Comparison of ENCODE assay signal across 17 cellular contexts in genomic region chr17:41504126-41504977, GRCh38. TPM values are rescaled to one million over a fixed set of nuclear protein-coding genes. Genes with fewer than 3 reads are reported as not detected.
"Had no signal": no experiment of that assay in that cellular context is flagged by ENCODE, and none has a peak within 500 bp of the region (broad histone marks: within the 10 kb centered on the region; RNA-seq: fewer than 3 reads in every experiment).

No MANE protein-coding gene starts in this region.

- H3K9me3 Mint-ChIP-seq: activated B cell treated with CpG ODN at 0.5 μM for 24 hours; activated CD4-positive, alpha-beta T cell treated with anti-CD3 and anti-CD28 coated beads, Interleukin-2, amount 10 ng/mL, durations not matched to agents 24 days and 14 days; activated naive CD8-positive, alpha-beta T cell treated with anti-CD3 and anti-CD28 coated beads, Interleukin-2, amount 50 U/mL, for 24 hours; neural crest cell had no signal

- H3K27ac Mint-ChIP-seq: activated B cell treated with CpG ODN at 0.5 μM for 24 hours; activated CD4-positive, alpha-beta T cell treated with anti-CD3 and anti-CD28 coated beads, Interleukin-2, amount 10 ng/mL, durations not matched to agents 24 days and 14 days; activated naive CD8-positive, alpha-beta T cell treated with anti-CD3 and anti-CD28 coated beads, Interleukin-2, amount 50 U/mL, for 24 hours had no signal

- H3K27me3 Mint-ChIP-seq: activated CD4-positive, alpha-beta T cell treated with anti-CD3 and anti-CD28 coated beads, Interleukin-2, amount 10 ng/mL, durations not matched to agents 24 days and 14 days had no signal

- H3K27ac ChIP-seq: cardiac muscle cell, gastroesophageal sphincter, pancreas, suprapubic skin had no signal

- ATAC-seq: activated naive CD8-positive, alpha-beta T cell treated with anti-CD3 and anti-CD28 coated beads, Interleukin-2, amount 50 U/mL, for 24 hours; gastroesophageal sphincter; left ventricle myocardium superior; pancreas had no signal

- DNase-seq: activated B cell treated with CpG ODN at 0.5 μM for 24 hours; activated CD4-positive, alpha-beta T cell treated with anti-CD3 and anti-CD28 coated beads, Interleukin-2, amount 10 ng/mL, durations not matched to agents 24 days and 14 days; activated CD8-positive, alpha-beta memory T cell treated with anti-CD3 and anti-CD28 coated beads for 24 hours; activated naive CD4-positive, alpha-beta T cell treated with Interleukin-2 at 50 U/mL for 16 hours; activated naive CD8-positive, alpha-beta T cell treated with anti-CD3 and anti-CD28 coated beads, Interleukin-2, amount 50 U/mL, for 24 hours; kidney; left ventricle myocardium superior; mesendoderm; stimulated activated CD4-positive, alpha-beta T cell treated with anti-CD3 and anti-CD28 coated beads, Interleukin-2, amount 100 ng/mL, for 48 hours; stimulated activated naive CD4-positive, alpha-beta T cell treated with Interleukin-2 at 50 U/mL for 16 hours; T-helper 2 cell had no signal

- H3K4me3 Mint-ChIP-seq: activated B cell treated with CpG ODN at 0.5 μM for 24 hours; activated CD4-positive, alpha-beta T cell treated with anti-CD3 and anti-CD28 coated beads, Interleukin-2, amount 10 ng/mL, durations not matched to agents 24 days and 14 days; activated naive CD8-positive, alpha-beta T cell treated with anti-CD3 and anti-CD28 coated beads, Interleukin-2, amount 50 U/mL, for 24 hours; neural crest cell had no signal

- H3K27me3 ChIP-seq: cardiac muscle cell, gastroesophageal sphincter, pancreas had no signal

- H3K9me3 ChIP-seq: gastroesophageal sphincter, pancreas, suprapubic skin had no signal

- H3K4me3 ChIP-seq: cardiac muscle cell, gastroesophageal sphincter, pancreas, suprapubic skin had no signal

- H3K4me1 ChIP-seq: pancreas had no signal

- H3K4me1 Mint-ChIP-seq: activated B cell treated with CpG ODN at 0.5 μM for 24 hours had no signal

- H3K36me3 ChIP-seq: cardiac muscle cell, gastroesophageal sphincter, pancreas, suprapubic skin had no signal

RNA-seq across cellular contexts. Expression of gene KRT13, which starts 1.1 kb away (rescaled TPM):
- total RNA-seq: activated B cell treated with CpG ODN at 0.5 μM for 24 hours; activated CD4-positive, alpha-beta T cell treated with anti-CD3 and anti-CD28 coated beads, Interleukin-2, amount 10 ng/mL, durations not matched to agents 24 days and 14 days; astrocyte; cardiac muscle cell; kidney; left ventricle myocardium superior; neural crest cell had no signal
- polyA plus RNA-seq: cardiac muscle cell had no signal

RNA-seq across cellular contexts. Expression of gene KRT15, which starts 14.3 kb away (rescaled TPM):
- total RNA-seq: activated B cell treated with CpG ODN at 0.5 μM for 24 hours; activated CD4-positive, alpha-beta T cell treated with anti-CD3 and anti-CD28 coated beads, Interleukin-2, amount 10 ng/mL, durations not matched to agents 24 days and 14 days; neural crest cell had no signal
- polyA plus RNA-seq: cardiac muscle cell had no signal

RNA-seq across cellular contexts. Expression of gene KRT36, which starts 14.6 kb away (rescaled TPM):
- total RNA-seq: activated B cell treated with CpG ODN at 0.5 μM for 24 hours; activated CD4-positive, alpha-beta T cell treated with anti-CD3 and anti-CD28 coated beads, Interleukin-2, amount 10 ng/mL, durations not matched to agents 24 days and 14 days; astrocyte; cardiac muscle cell; gastroesophageal sphincter; kidney; left ventricle myocardium superior; neural crest cell; pancreas had no signal
- polyA plus RNA-seq: cardiac muscle cell, pancreas had no signal

RNA-seq across cellular contexts. Expression of gene KRT35, which starts 23.4 kb away (rescaled TPM):
- total RNA-seq: activated B cell treated with CpG ODN at 0.5 μM for 24 hours; activated CD4-positive, alpha-beta T cell treated with anti-CD3 and anti-CD28 coated beads, Interleukin-2, amount 10 ng/mL, durations not matched to agents 24 days and 14 days; astrocyte; cardiac muscle cell; gastroesophageal sphincter; kidney; left ventricle myocardium superior; neural crest cell; pancreas had no signal
- polyA plus RNA-seq: cardiac muscle cell, pancreas had no signal

RNA-seq across cellular contexts. Expression of gene KRT19, which starts 23.8 kb away (rescaled TPM):
- total RNA-seq: activated B cell treated with CpG ODN at 0.5 μM for 24 hours; activated CD4-positive, alpha-beta T cell treated with anti-CD3 and anti-CD28 coated beads, Interleukin-2, amount 10 ng/mL, durations not matched to agents 24 days and 14 days had no signal
